In genomic region chr14:24431569-24432258, GRCh38 we compare ENCODE assay signal across 1 cellular context.
A peak's percentile ranks its signal among the peaks of the same experiment; 100 is the strongest.
TF ChIP-seq lines count a peak whose summit lies in the region.

No MANE protein-coding gene starts in this region.

TF ChIP-seq in HepG2, 621 proteins besides CTCF, POLR2A, EP300 and RAD21 (continued from another document and continues in another):
- TF ChIP-seq, protein P1, sequence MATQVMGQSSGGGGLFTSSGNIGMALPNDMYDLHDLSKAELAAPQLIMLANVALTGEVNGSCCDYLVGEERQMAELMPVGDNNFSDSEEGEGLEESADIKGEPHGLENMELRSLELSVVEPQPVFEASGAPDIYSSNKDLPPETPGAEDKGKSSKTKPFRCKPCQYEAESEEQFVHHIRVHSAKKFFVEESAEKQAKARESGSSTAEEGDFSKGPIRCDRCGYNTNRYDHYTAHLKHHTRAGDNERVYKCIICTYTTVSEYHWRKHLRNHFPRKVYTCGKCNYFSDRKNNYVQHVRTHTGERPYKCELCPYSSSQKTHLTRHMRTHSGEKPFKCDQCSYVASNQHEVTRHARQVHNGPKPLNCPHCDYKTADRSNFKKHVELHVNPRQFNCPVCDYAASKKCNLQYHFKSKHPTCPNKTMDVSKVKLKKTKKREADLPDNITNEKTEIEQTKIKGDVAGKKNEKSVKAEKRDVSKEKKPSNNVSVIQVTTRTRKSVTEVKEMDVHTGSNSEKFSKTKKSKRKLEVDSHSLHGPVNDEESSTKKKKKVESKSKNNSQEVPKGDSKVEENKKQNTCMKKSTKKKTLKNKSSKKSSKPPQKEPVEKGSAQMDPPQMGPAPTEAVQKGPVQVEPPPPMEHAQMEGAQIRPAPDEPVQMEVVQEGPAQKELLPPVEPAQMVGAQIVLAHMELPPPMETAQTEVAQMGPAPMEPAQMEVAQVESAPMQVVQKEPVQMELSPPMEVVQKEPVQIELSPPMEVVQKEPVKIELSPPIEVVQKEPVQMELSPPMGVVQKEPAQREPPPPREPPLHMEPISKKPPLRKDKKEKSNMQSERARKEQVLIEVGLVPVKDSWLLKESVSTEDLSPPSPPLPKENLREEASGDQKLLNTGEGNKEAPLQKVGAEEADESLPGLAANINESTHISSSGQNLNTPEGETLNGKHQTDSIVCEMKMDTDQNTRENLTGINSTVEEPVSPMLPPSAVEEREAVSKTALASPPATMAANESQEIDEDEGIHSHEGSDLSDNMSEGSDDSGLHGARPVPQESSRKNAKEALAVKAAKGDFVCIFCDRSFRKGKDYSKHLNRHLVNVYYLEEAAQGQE (IDR thresholded peaks at IDR 0.05; ENCODE audit: borderline replicate concordance in 1 of 2, low read depth in 1 of 2, low read length in 2 of 2), result no peak
- TF ChIP-seq IKZF1 (IDR thresholded peaks at IDR 0.05), result no peak
- peak; percentile 93 for TF ChIP-seq ZNF781 (CRISPR knock-in tag; IDR thresholded peaks at IDR 0.05; ENCODE audit: borderline replicate concordance, not compliant biosample characterization)
- TF ChIP-seq ZNF761 (CRISPR knock-in tag; conservative IDR thresholded peaks at IDR 0.05), result no peak
- no peak for TF ChIP-seq ZNF572 (CRISPR knock-in tag; IDR thresholded peaks at IDR 0.05)
- peak; percentile 70; the same call in 1 of the 2 replicates for TF ChIP-seq MIER3 (CRISPR knock-in tag; IDR thresholded peaks at IDR 0.05; ENCODE audit: borderline replicate concordance)
- TF ChIP-seq KAT7 (CRISPR knock-in tag; IDR thresholded peaks at IDR 0.05; ENCODE audit: borderline replicate concordance), result no peak
- TF ChIP-seq MEIS2 (CRISPR knock-in tag; IDR thresholded peaks at IDR 0.05), result 0 out of 2 replicates have a peak, but pooled peaks have one; percentile 15
- TF ChIP-seq ZNF354B (CRISPR knock-in tag; IDR thresholded peaks at IDR 0.05), result 0 out of 2 replicates have a peak, but pooled peaks have one; percentile 39
- TF ChIP-seq ZNF24 (IDR thresholded peaks at IDR 0.05), result no peak
- no peak for TF ChIP-seq ASH2L (IDR thresholded peaks at IDR 0.05; ENCODE audit: insufficient read length, low read depth, low read length)
- peak; percentile 51; the same call in 1 of the 2 replicates for TF ChIP-seq KAT8 (CRISPR knock-in tag; IDR thresholded peaks at IDR 0.05)
- TF ChIP-seq SIX1 (CRISPR knock-in tag; IDR thresholded peaks at IDR 0.05; ENCODE audit: borderline replicate concordance), result no peak
- peak; percentile 75; the same call in 1 of the 2 replicates for TF ChIP-seq ZFP90 (CRISPR knock-in tag; IDR thresholded peaks at IDR 0.05; ENCODE audit: borderline replicate concordance)
- TF ChIP-seq PCBP2 (optimal IDR thresholded peaks at IDR 0.05; ENCODE audit: low read depth, low read length, poor library complexity, severe bottlenecking), result peak; percentile 74
- no peak for TF ChIP-seq E2F1 (CRISPR knock-in tag; IDR thresholded peaks at IDR 0.05)
- TF ChIP-seq JUND (CRISPR knock-in tag; IDR thresholded peaks at IDR 0.05), result no peak
- TF ChIP-seq ZNF335 (CRISPR knock-in tag; IDR thresholded peaks at IDR 0.05), result no peak
- no peak for TF ChIP-seq ZNF101 (CRISPR knock-in tag; IDR thresholded peaks at IDR 0.05; ENCODE audit: borderline replicate concordance, low read depth)
- TF ChIP-seq PHB2 (IDR thresholded peaks at IDR 0.05; ENCODE audit: partially characterized antibody), result no peak
- TF ChIP-seq ZBTB34 (CRISPR knock-in tag; IDR thresholded peaks at IDR 0.05), result no peak
- no peak for TF ChIP-seq IRF1 (CRISPR knock-in tag; IDR thresholded peaks at IDR 0.05; ENCODE audit: low read depth)
- TF ChIP-seq SETDB1 (CRISPR knock-in tag; IDR thresholded peaks at IDR 0.05; ENCODE audit: borderline replicate concordance), result no peak
- no peak for TF ChIP-seq ZBTB38 (CRISPR knock-in tag; IDR thresholded peaks at IDR 0.05)
- TF ChIP-seq, protein P2, sequence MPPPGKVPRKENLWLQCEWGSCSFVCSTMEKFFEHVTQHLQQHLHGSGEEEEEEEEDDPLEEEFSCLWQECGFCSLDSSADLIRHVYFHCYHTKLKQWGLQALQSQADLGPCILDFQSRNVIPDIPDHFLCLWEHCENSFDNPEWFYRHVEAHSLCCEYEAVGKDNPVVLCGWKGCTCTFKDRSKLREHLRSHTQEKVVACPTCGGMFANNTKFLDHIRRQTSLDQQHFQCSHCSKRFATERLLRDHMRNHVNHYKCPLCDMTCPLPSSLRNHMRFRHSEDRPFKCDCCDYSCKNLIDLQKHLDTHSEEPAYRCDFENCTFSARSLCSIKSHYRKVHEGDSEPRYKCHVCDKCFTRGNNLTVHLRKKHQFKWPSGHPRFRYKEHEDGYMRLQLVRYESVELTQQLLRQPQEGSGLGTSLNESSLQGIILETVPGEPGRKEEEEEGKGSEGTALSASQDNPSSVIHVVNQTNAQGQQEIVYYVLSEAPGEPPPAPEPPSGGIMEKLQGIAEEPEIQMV (CRISPR knock-in tag; IDR thresholded peaks at IDR 0.05; ENCODE audit: low read depth), result peak; percentile 73; the same call in 1 of the 2 replicates
- TF ChIP-seq ZFAT (CRISPR knock-in tag; conservative IDR thresholded peaks at IDR 0.05), result no peak
- no peak for TF ChIP-seq ZNF75D (CRISPR knock-in tag; IDR thresholded peaks at IDR 0.05; ENCODE audit: borderline replicate concordance)
- no peak for TF ChIP-seq CEBPB (IDR thresholded peaks at IDR 0.05; ENCODE audit: borderline replicate concordance, low read depth, low read length)
- TF ChIP-seq ZMAT3 (CRISPR knock-in tag; conservative IDR thresholded peaks at IDR 0.05), result no peak; the same call in none of the 2 replicates
- no peak for TF ChIP-seq PLSCR1 (CRISPR knock-in tag; IDR thresholded peaks at IDR 0.05; ENCODE audit: borderline replicate concordance)
- TF ChIP-seq ZNF292 (CRISPR knock-in tag; IDR thresholded peaks at IDR 0.05; ENCODE audit: borderline replicate concordance, low read depth), result peak; percentile 80; the same call in 1 of the 2 replicates
- TF ChIP-seq EZH2 (conservative IDR thresholded peaks at IDR 0.05; ENCODE audit: low read depth, low read length), result no peak
- TF ChIP-seq ZNF776 (CRISPR knock-in tag; IDR thresholded peaks at IDR 0.05), result no peak
- TF ChIP-seq MED1 (CRISPR knock-in tag; IDR thresholded peaks at IDR 0.05), result peak; percentile 75
- peak; percentile 87; the same call in 1 of the 2 replicates for TF ChIP-seq ZNF788 (CRISPR knock-in tag; IDR thresholded peaks at IDR 0.05; ENCODE audit: borderline replicate concordance)
- TF ChIP-seq SRF (IDR thresholded peaks at IDR 0.05; ENCODE audit: low read depth, low read length), result peak; percentile 25; the same call in 1 of the 2 replicates
- peak; percentile 99; the same call in 1 of the 2 replicates for TF ChIP-seq GTF3A (CRISPR knock-in tag; conservative IDR thresholded peaks at IDR 0.05)
- no peak for TF ChIP-seq ZNF770 (CRISPR knock-in tag; IDR thresholded peaks at IDR 0.05)
- peak; percentile 79; the same call in 1 of the 2 replicates for TF ChIP-seq TSC22D2 (CRISPR knock-in tag; IDR thresholded peaks at IDR 0.05; ENCODE audit: borderline replicate concordance)
- TF ChIP-seq IRF9 (CRISPR knock-in tag; IDR thresholded peaks at IDR 0.05; ENCODE audit: borderline replicate concordance), result peak; percentile 28; the same call in 1 of the 2 replicates
- peak; percentile 79 for TF ChIP-seq ZNF205 (CRISPR knock-in tag; IDR thresholded peaks at IDR 0.05)
- TF ChIP-seq MZF1 (CRISPR knock-in tag; IDR thresholded peaks at IDR 0.05; ENCODE audit: borderline replicate concordance), result no peak
- no peak for TF ChIP-seq ZNF317 (CRISPR knock-in tag; IDR thresholded peaks at IDR 0.05)
- TF ChIP-seq ZNF775 (CRISPR knock-in tag; IDR thresholded peaks at IDR 0.05; ENCODE audit: borderline replicate concordance), result no peak
- TF ChIP-seq ZNF772 (CRISPR knock-in tag; IDR thresholded peaks at IDR 0.05), result peak; percentile 85
- TF ChIP-seq SRY (CRISPR knock-in tag; IDR thresholded peaks at IDR 0.05), result no peak
- no peak for TF ChIP-seq HMGA1 (CRISPR knock-in tag; conservative IDR thresholded peaks at IDR 0.05)
- TF ChIP-seq STAT6 (CRISPR knock-in tag; IDR thresholded peaks at IDR 0.05; ENCODE audit: borderline replicate concordance), result no peak
- peak; percentile 92; the same call in 1 of the 2 replicates for TF ChIP-seq ZNF350 (CRISPR knock-in tag; IDR thresholded peaks at IDR 0.05; ENCODE audit: borderline replicate concordance, low read depth)
